ENCODE assay signal across 17 cellular contexts in the genomic region with DNA sequence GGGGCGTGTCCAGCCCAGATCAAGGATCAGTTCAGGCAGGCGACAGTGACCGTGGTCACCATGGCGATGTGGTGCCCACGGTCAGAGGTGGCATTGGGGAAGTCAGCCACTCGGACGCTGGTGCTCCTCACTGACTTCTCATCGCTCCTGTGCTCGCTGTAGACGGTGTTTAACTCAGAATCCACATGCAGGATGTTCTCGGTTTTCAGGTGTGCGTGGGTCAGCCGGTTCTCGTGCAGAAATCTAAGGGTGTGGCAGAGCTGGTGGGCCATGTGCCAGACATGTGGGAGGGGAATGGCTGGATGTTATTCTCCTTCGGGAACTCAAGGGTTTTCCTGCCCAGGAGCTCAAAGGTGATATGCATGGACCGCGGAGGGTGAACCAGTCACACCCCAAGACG. TPM values are rescaled to one million over a fixed set of nuclear protein-coding genes. Genes with fewer than 3 reads are reported as not detected.
DNase-seq lines count a peak whose midpoint lies in the region; ATAC-seq, FAIRE-seq and TF ChIP-seq lines count a peak whose summit lies in the region.
"Had no signal": no experiment of that assay in that cellular context is flagged by ENCODE, and none has a peak within 500 bp of the region (broad histone marks: within the 10 kb centered on the region; RNA-seq: fewer than 3 reads in every experiment).

No MANE protein-coding gene starts in this region.

- H3K36me3 ChIP-seq in GM23338 (ENCODE audit: insufficient read depth): no peaks in the 10 kb centered on the region
- no peaks in the 10 kb centered on the region for H3K36me3 ChIP-seq in K562 (ENCODE audit: control insufficient read depth, insufficient read depth, low read length)
- H3K36me3 ChIP-seq: BLaER1 had no signal

- no peaks in the 10 kb centered on the region for H3K9me1 ChIP-seq in K562 (ENCODE audit: control insufficient read depth, insufficient read depth, low read length)

- H2AFZ ChIP-seq in GM23338 (peak overlapping the region; percentile 66; the same call in 1 of the 2 replicates), K562 (ENCODE audit: low read depth, low read length) (peak overlapping the region; percentile 98; the same call in 1 of the 2 replicates)

- no peak for TF ChIP-seq EP300 in K562 (IDR thresholded peaks at IDR 0.05; ENCODE audit: low read length)

- no peaks in the 10 kb centered on the region for H3K4me1 ChIP-seq in GM23338 (ENCODE audit: insufficient read depth)
- H3K4me1 ChIP-seq in K562 (replicated peaks in 1 of 2; ENCODE audit: control insufficient read depth in 2 of 2, insufficient read depth in 2 of 2, low read length in 2 of 2): peaks cover 0 to 11% of the 10 kb centered on the region in 2 experiments; a peak in 2 of 5 replicates
- H3K4me1 ChIP-seq: BLaER1 had no signal

- BruUV-seq in K562 (replicated peaks; lab: Mats Ljungman, UMichigan): no TSS peak

- no peaks in the 10 kb centered on the region for H3F3A ChIP-seq in GM23338 (replicated peaks; ENCODE audit: low read depth)

- no peaks in the 10 kb centered on the region for H4K20me1 ChIP-seq in GM23338 (replicated peaks; ENCODE audit: insufficient read depth)
- H4K20me1 ChIP-seq in K562 (replicated peaks; ENCODE audit: control insufficient read depth, insufficient read depth, low read length): no peaks in the 10 kb centered on the region
- H4K20me1 ChIP-seq: BLaER1 had no signal

- no peaks in the 10 kb centered on the region for H3K27me3 Mint-ChIP-seq in activated T-cell treated with anti-CD3 and anti-CD28 coated beads, Interleukin-2, amount 50 U/mL, for 24 hours
- peaks cover 3% of the 10 kb centered on the region for H3K27me3 Mint-ChIP-seq in GM23338 (ENCODE audit: insufficient read depth, low read depth, poor library complexity)

- POLR2A ChIA-PET in K562 (lab: Yijun Ruan, JAX): no interaction called here

- TF ChIP-seq RAD21 in K562 (CRISPR knock-in tag; conservative IDR thresholded peaks at IDR 0.05 in 1 of 2, IDR thresholded peaks at IDR 0.05 in 1 of 2): no peak

- H3K27ac ChIP-seq in GM23338 (ENCODE audit: low read depth) (no peak overlapping the region), K562 (ENCODE audit: extremely low read depth, low read depth, low read length) (no peak overlapping the region)
- H3K27ac ChIP-seq: 22Rv1, BLaER1 had no signal

- in situ Hi-C loops in K562 (cut with MboI): no loop called here

- TF ChIP-seq POLR2A in K562 (conservative IDR thresholded peaks at IDR 0.05): no peak

- H3K4me3 Mint-ChIP-seq in activated T-cell treated with anti-CD3 and anti-CD28 coated beads, Interleukin-2, amount 50 U/mL, for 24 hours: no peak overlapping the region
- no peak overlapping the region for H3K4me3 Mint-ChIP-seq in GM23338
- H3K4me3 Mint-ChIP-seq: HFFc6 had no signal

- H3K9me2 ChIP-seq in GM23338 (ENCODE audit: insufficient read depth): no peaks in the 10 kb centered on the region

- H3K36me3 Mint-ChIP-seq in activated T-cell treated with anti-CD3 and anti-CD28 coated beads, Interleukin-2, amount 50 U/mL, for 24 hours (ENCODE audit: low read depth): peaks cover 1% of the 10 kb centered on the region
- peaks cover 24% of the 10 kb centered on the region for H3K36me3 Mint-ChIP-seq in GM23338 (ENCODE audit: low read depth)
- H3K36me3 Mint-ChIP-seq: CD8-positive, alpha-beta memory T cell had no signal

- H3K9ac ChIP-seq in K562 (ENCODE audit: insufficient read depth in 1 of 2, low read depth in 2 of 2, low read length in 2 of 2): no peak overlapping the region
- H3K9ac ChIP-seq: BLaER1 had no signal

- peak; percentile 17 for DNase-seq in activated T-cell treated with anti-CD3 and anti-CD28 coated beads, Interleukin-2, amount 50 U/mL, for 1 hour
- no peak for DNase-seq in activated T-cell treated with anti-CD3 and anti-CD28 coated beads, Interleukin-2, amount 50 U/mL, for 24 hours
- no peak for DNase-seq in GM23338 (ENCODE audit: low spot score)
- no peak for DNase-seq in K562 (ENCODE audit: extremely low read depth in 1 of 4, low spot score in 3 of 4)
- peak; percentile 75 for DNase-seq in posterior vena cava (ENCODE audit: low spot score)
- DNase-seq in HuH-7.5 (ENCODE audit: low spot score): no peak
- no peak for DNase-seq in activated CD8-positive, alpha-beta memory T cell treated with anti-CD3 and anti-CD28 coated beads, Interleukin-2, amount 50 U/mL, for 48 hours
- DNase-seq in SKM-1 (lab: John Stamatoyannopoulos, UW; ENCODE audit: unreplicated experiment): no peak
- DNase-seq: DMS153, HFFc6, NCI-H1105 treated with DMSO at 0.1 percent for 48 hours, NCI-H774 had no signal

- peaks cover 7% of the 10 kb centered on the region; the same call in 1 of the 2 replicates for H3K9me3 ChIP-seq in K562 (replicated peaks; ENCODE audit: control insufficient read depth, insufficient read depth, low read depth, low read length)

- 57% methylated on average over 18 of the region's 18 CpGs for WGBS in K562 (ENCODE audit: insufficient coverage, low coverage, missing lambda C conversion rate)

- H3K27me3 ChIP-seq in GM23338 (ENCODE audit: insufficient read depth) (no peaks in the 10 kb centered on the region), K562 (ENCODE audit: control insufficient read depth in 2 of 2, insufficient read depth in 2 of 2, low read length in 2 of 2) (no peaks in the 10 kb centered on the region)
- H3K27me3 ChIP-seq: BLaER1 had no signal

- FAIRE-seq in K562 (lab: Jason Lieb, UNC): no peak

- no peak overlapping the region for H3K27ac Mint-ChIP-seq in activated T-cell treated with anti-CD3 and anti-CD28 coated beads, Interleukin-2, amount 50 U/mL, for 24 hours
- no peak overlapping the region for H3K27ac Mint-ChIP-seq in GM23338
- H3K27ac Mint-ChIP-seq: HFFc6 had no signal

- H3K79me2 ChIP-seq in GM23338 (replicated peaks; ENCODE audit: insufficient read depth) (no peaks in the 10 kb centered on the region), K562 (ENCODE audit: control insufficient read depth, insufficient read depth, low read length) (no peaks in the 10 kb centered on the region)

- H3K4me3 ChIP-seq in GM23338: no peak overlapping the region
- H3K4me3 ChIP-seq in K562: no peak overlapping the region
- H3K4me3 ChIP-seq: BLaER1 had no signal

- intact Hi-C loops in K562 (cut with micrococcal nuclease) (loop anchor here (5.0 to 10.0 kb wide), 4 partner anchors 104 to 871 kb away; no protein-coding TSS in a partner anchor), posterior vena cava (cut with DNase I) (no loop called here)

- ATAC-seq in GM23338 (no peak), K562 (no peak)

- H3K4me2 ChIP-seq in GM23338 (no peak overlapping the region), K562 (ENCODE audit: insufficient read depth, low read length) (no peak overlapping the region)
- H3K4me2 ChIP-seq: BLaER1 had no signal

- H3K9me3 Mint-ChIP-seq in activated T-cell treated with anti-CD3 and anti-CD28 coated beads, Interleukin-2, amount 50 U/mL, for 24 hours: peaks cover 12% of the 10 kb centered on the region
- H3K9me3 Mint-ChIP-seq in GM23338: peaks cover 65% of the 10 kb centered on the region

- CTCF ChIA-PET in K562 (lab: Yijun Ruan, JAX; ENCODE audit: low intra/inter-chr PET ratio): interaction anchor here (0.7 to 1.0 kb wide), 4 partner anchors 68 to 873 kb away, joined by 3 read pairs; no protein-coding TSS in a partner anchor

- H3K4me1 Mint-ChIP-seq in activated T-cell treated with anti-CD3 and anti-CD28 coated beads, Interleukin-2, amount 50 U/mL, for 24 hours (ENCODE audit: low read depth): no peaks in the 10 kb centered on the region
- no peaks in the 10 kb centered on the region for H3K4me1 Mint-ChIP-seq in GM23338

- TF ChIP-seq CTCF in GM23338 (conservative IDR thresholded peaks at IDR 0.05; ENCODE audit: low read depth in 2 of 2) (no peak), K562 (IDR thresholded peaks at IDR 0.05 in 2 of 3, conservative IDR thresholded peaks at IDR 0.05 in 1 of 3; ENCODE audit: insufficient read depth in 2 of 3, low read depth in 1 of 3, low read length in 3 of 3) (no peak)

RNA-seq across cellular contexts. Expression of a gene that starts 11.7 kb away (rescaled TPM):
- total RNA-seq in GM23338 (2014; rRNA removed; shearing (Covaris generic)): not detected in 2 replicates
- polyA plus RNA-seq in GM23338 (2016; fragmentation: Nextera tagmentation; extraction: Ambion mirVana) (not detected in 2 replicates), K562 (2011; rRNA removed) (not detected in 2 replicates), K562 (2014; fragmentation: Illumina TruSeq; extraction: Trizol) (not detected in 2 replicates), K562 (2014; fragmentation: Nextera tagmentation; extraction: Ambion mirVana) (not detected), K562 (2014; rRNA removed) (not detected in 2 replicates)
- total RNA-seq in K562 (2011; cell fraction: chromatin; rRNA removed; ENCODE audit: low replicate concordance): 0.21 TPM in 1 of 2 replicates, not detected in the other
- 0.17 TPM in 1 of 2 replicates, not detected in the other for total RNA-seq in K562 (2011; cell fraction: nucleolus; rRNA removed)
- total RNA-seq in K562 (2011; cell fraction: nucleoplasm; rRNA removed): 0.22 and 0.69 TPM in 2 replicates
- total RNA-seq in K562 (2014; rRNA removed) (not detected in 2 replicates), K562 (2014; rRNA removed; fragmentation: Illumina TruSeq; extraction: Trizol) (not detected in 2 replicates), K562 (2015; rRNA removed; fragmentation: Illumina TruSeq; extraction: Trizol) (not detected in 2 replicates), K562 (2021) (not detected in 2 replicates), posterior vena cava (not detected)
- not detected in 2 replicates for polyA plus RNA-seq in K562 (2011; cell fraction: cytosol; rRNA removed)
- polyA plus RNA-seq in K562 (2011; cell fraction: nucleus; rRNA removed): not detected in 2 replicates
- not detected in 2 replicates for polyA plus RNA-seq in K562 (2012)
- 0.14 TPM in 1 of 2 replicates, not detected in the other for polyA minus RNA-seq in K562 (2011; rRNA and poly(A)+ RNA removed)
- not detected in 2 replicates for polyA minus RNA-seq in K562 (2011; cell fraction: cytosol; rRNA and poly(A)+ RNA removed)
- 0.22 TPM in 1 of 2 replicates, not detected in the other for polyA minus RNA-seq in K562 (2011; cell fraction: nucleus; rRNA and poly(A)+ RNA removed)
- total RNA-seq: Calu3; CD8-positive, alpha-beta memory T cell; HFFc6; IMR-90 had no signal
- polyA plus RNA-seq: CD8-positive, alpha-beta memory T cell; IMR-90 had no signal

RNA-seq across cellular contexts. Expression of a gene that starts 12.2 kb away (rescaled TPM):
- total RNA-seq in GM23338 (2014; rRNA removed; shearing (Covaris generic)): not detected in 2 replicates
- polyA plus RNA-seq in GM23338 (2016; fragmentation: Nextera tagmentation; extraction: Ambion mirVana) (not detected in 2 replicates), K562 (2011; rRNA removed) (not detected in 2 replicates), K562 (2014; fragmentation: Illumina TruSeq; extraction: Trizol) (not detected in 2 replicates), K562 (2014; fragmentation: Nextera tagmentation; extraction: Ambion mirVana) (not detected), K562 (2014; rRNA removed) (not detected in 2 replicates)
- 0.76 and 2.4 TPM in 2 replicates for total RNA-seq in K562 (2011; cell fraction: chromatin; rRNA removed; ENCODE audit: low replicate concordance)
- total RNA-seq in K562 (2011; cell fraction: nucleolus; rRNA removed): 0.79 TPM in 1 of 2 replicates, not detected in the other
- 2.3 and 4.2 TPM in 2 replicates for total RNA-seq in K562 (2011; cell fraction: nucleoplasm; rRNA removed)
- total RNA-seq in K562 (2014; rRNA removed) (not detected in 2 replicates), K562 (2014; rRNA removed; fragmentation: Illumina TruSeq; extraction: Trizol) (not detected in 2 replicates), K562 (2015; rRNA removed; fragmentation: Illumina TruSeq; extraction: Trizol) (not detected in 2 replicates), K562 (2021) (not detected in 2 replicates), posterior vena cava (not detected)
- not detected in 2 replicates for polyA plus RNA-seq in K562 (2011; cell fraction: cytosol; rRNA removed)
- polyA plus RNA-seq in K562 (2011; cell fraction: nucleus; rRNA removed): 0.17 and 0.28 TPM in 2 replicates
- not detected in 2 replicates for polyA plus RNA-seq in K562 (2012)
- 1.2 and 1.3 TPM in 2 replicates for polyA minus RNA-seq in K562 (2011; rRNA and poly(A)+ RNA removed)
- not detected in 2 replicates for polyA minus RNA-seq in K562 (2011; cell fraction: cytosol; rRNA and poly(A)+ RNA removed)
- 0.78 and 0.94 TPM in 2 replicates for polyA minus RNA-seq in K562 (2011; cell fraction: nucleus; rRNA and poly(A)+ RNA removed)
- total RNA-seq: Calu3; CD8-positive, alpha-beta memory T cell; HFFc6; IMR-90 had no signal
- polyA plus RNA-seq: CD8-positive, alpha-beta memory T cell; IMR-90 had no signal

RNA-seq across cellular contexts. Expression of a gene that starts 16.4 kb away (rescaled TPM):
- total RNA-seq in GM23338 (2014; rRNA removed; shearing (Covaris generic)): not detected in 2 replicates
- polyA plus RNA-seq in GM23338 (2016; fragmentation: Nextera tagmentation; extraction: Ambion mirVana): 0.40 TPM in 1 of 2 replicates, not detected in the other
- 0.88 and 1.3 TPM in 2 replicates for total RNA-seq in K562 (2011; cell fraction: chromatin; rRNA removed; ENCODE audit: low replicate concordance)
- 0.39 and 0.50 TPM in 2 replicates for total RNA-seq in K562 (2011; cell fraction: nucleolus; rRNA removed)
- total RNA-seq in K562 (2011; cell fraction: nucleoplasm; rRNA removed): 0.76 and 1.1 TPM in 2 replicates
- 0.45 TPM in 1 of 2 replicates, not detected in the other for total RNA-seq in K562 (2014; rRNA removed)
- total RNA-seq in K562 (2014; rRNA removed; fragmentation: Illumina TruSeq; extraction: Trizol): 0.15 and 0.35 TPM in 2 replicates
- 0.38 TPM in 1 of 2 replicates, not detected in the other for total RNA-seq in K562 (2015; rRNA removed; fragmentation: Illumina TruSeq; extraction: Trizol)
- total RNA-seq in K562 (2021): 0.38 TPM in 1 of 2 replicates, not detected in the other
- 0.27 and 0.38 TPM in 2 replicates for polyA plus RNA-seq in K562 (2011; rRNA removed)
- polyA plus RNA-seq in K562 (2011; cell fraction: cytosol; rRNA removed): 0.28 and 0.70 TPM in 2 replicates
- polyA plus RNA-seq in K562 (2011; cell fraction: nucleus; rRNA removed): 1.5 and 2.2 TPM in 2 replicates
- 0.17 TPM in 1 of 2 replicates, not detected in the other for polyA plus RNA-seq in K562 (2012)
- 0.25 and 0.46 TPM in 2 replicates for polyA plus RNA-seq in K562 (2014; fragmentation: Illumina TruSeq; extraction: Trizol)
- under 1 TPM in 1 of 2 experiments, not detected in 1; 0.08 TPM for polyA plus RNA-seq in K562 (2014; fragmentation: Nextera tagmentation; extraction: Ambion mirVana)
- polyA plus RNA-seq in K562 (2014; rRNA removed): 0.23 and 0.24 TPM in 2 replicates
- polyA minus RNA-seq in K562 (2011; rRNA and poly(A)+ RNA removed): not detected in 2 replicates
- not detected in 2 replicates for polyA minus RNA-seq in K562 (2011; cell fraction: cytosol; rRNA and poly(A)+ RNA removed)
- 0.56 and 0.94 TPM in 2 replicates for polyA minus RNA-seq in K562 (2011; cell fraction: nucleus; rRNA and poly(A)+ RNA removed)
- total RNA-seq in posterior vena cava: not detected
- total RNA-seq: Calu3; CD8-positive, alpha-beta memory T cell; HFFc6; IMR-90 had no signal
- polyA plus RNA-seq: CD8-positive, alpha-beta memory T cell; IMR-90 had no signal

RNA-seq across cellular contexts. Expression of a gene that starts 28.6 kb away (rescaled TPM):
- total RNA-seq in GM23338 (2014; rRNA removed; shearing (Covaris generic)): 0.35 TPM in 1 of 2 replicates, not detected in the other
- polyA plus RNA-seq in GM23338 (2016; fragmentation: Nextera tagmentation; extraction: Ambion mirVana): not detected in 2 replicates
- 1.6 and 3.9 TPM in 2 replicates for total RNA-seq in K562 (2011; cell fraction: chromatin; rRNA removed; ENCODE audit: low replicate concordance)
- 0.50 TPM in 1 of 2 replicates, not detected in the other for total RNA-seq in K562 (2011; cell fraction: nucleolus; rRNA removed)
- total RNA-seq in K562 (2011; cell fraction: nucleoplasm; rRNA removed): 2.2 and 3.4 TPM in 2 replicates
- not detected in 2 replicates for total RNA-seq in K562 (2014; rRNA removed)
- total RNA-seq in K562 (2014; rRNA removed; fragmentation: Illumina TruSeq; extraction: Trizol): not detected in 2 replicates
- not detected in 2 replicates for total RNA-seq in K562 (2015; rRNA removed; fragmentation: Illumina TruSeq; extraction: Trizol)
- not detected in 2 replicates for total RNA-seq in K562 (2021)
- polyA plus RNA-seq in K562 (2011; rRNA removed): 0.10 and 0.12 TPM in 2 replicates
- 0.13 TPM in 1 of 2 replicates, not detected in the other for polyA plus RNA-seq in K562 (2011; cell fraction: cytosol; rRNA removed)
- 0.42 and 0.44 TPM in 2 replicates for polyA plus RNA-seq in K562 (2011; cell fraction: nucleus; rRNA removed)
- polyA plus RNA-seq in K562 (2012): not detected in 2 replicates
- polyA plus RNA-seq in K562 (2014; fragmentation: Illumina TruSeq; extraction: Trizol): not detected in 2 replicates
- polyA plus RNA-seq in K562 (2014; fragmentation: Nextera tagmentation; extraction: Ambion mirVana): not detected
- not detected in 2 replicates for polyA plus RNA-seq in K562 (2014; rRNA removed)
- 0.63 and 0.66 TPM in 2 replicates for polyA minus RNA-seq in K562 (2011; rRNA and poly(A)+ RNA removed)
- polyA minus RNA-seq in K562 (2011; cell fraction: cytosol; rRNA and poly(A)+ RNA removed): not detected in 2 replicates
- polyA minus RNA-seq in K562 (2011; cell fraction: nucleus; rRNA and poly(A)+ RNA removed): 0.40 and 0.89 TPM in 2 replicates
- total RNA-seq in posterior vena cava: not detected
- total RNA-seq: Calu3; CD8-positive, alpha-beta memory T cell; HFFc6; IMR-90 had no signal
- polyA plus RNA-seq: CD8-positive, alpha-beta memory T cell; IMR-90 had no signal

RNA-seq across cellular contexts. Expression of a gene that starts 41.0 kb away (rescaled TPM):
- total RNA-seq in GM23338 (2014; rRNA removed; shearing (Covaris generic)): 0.45 and 1.9 TPM in 2 replicates
- polyA plus RNA-seq in GM23338 (2016; fragmentation: Nextera tagmentation; extraction: Ambion mirVana) (0.31 TPM in 1 of 2 replicates, not detected in the other), K562 (2011; rRNA removed) (3.3 and 3.7 TPM in 2 replicates), K562 (2014; fragmentation: Illumina TruSeq; extraction: Trizol) (4.8 and 6.1 TPM in 2 replicates), K562 (2014; fragmentation: Nextera tagmentation; extraction: Ambion mirVana) (under 1 TPM; 0.67 to 0.70 TPM), K562 (2014; rRNA removed) (3.1 and 3.7 TPM in 2 replicates)
- total RNA-seq in K562 (2011; cell fraction: chromatin; rRNA removed; ENCODE audit: low replicate concordance): 8.7 and 12.2 TPM in 2 replicates
- total RNA-seq in K562 (2011; cell fraction: nucleolus; rRNA removed): 8.9 and 11.8 TPM in 2 replicates
- 8.7 and 10.5 TPM in 2 replicates for total RNA-seq in K562 (2011; cell fraction: nucleoplasm; rRNA removed)
- total RNA-seq in K562 (2014; rRNA removed) (4.0 and 4.3 TPM in 2 replicates), K562 (2014; rRNA removed; fragmentation: Illumina TruSeq; extraction: Trizol) (2.3 and 3.3 TPM in 2 replicates), K562 (2015; rRNA removed; fragmentation: Illumina TruSeq; extraction: Trizol) (4.2 and 4.3 TPM in 2 replicates), K562 (2021) (5.5 and 7.6 TPM in 2 replicates), posterior vena cava (1 to 10 TPM in 1 of 2 donors, under 1 TPM in 1; 0.33 to 1.9 TPM)
- 4.4 and 9.6 TPM in 2 replicates for polyA plus RNA-seq in K562 (2011; cell fraction: cytosol; rRNA removed)
- polyA plus RNA-seq in K562 (2011; cell fraction: nucleus; rRNA removed): 2.9 and 5.7 TPM in 2 replicates
- 3.9 and 6.0 TPM in 2 replicates for polyA plus RNA-seq in K562 (2012)
- polyA minus RNA-seq in K562 (2011; rRNA and poly(A)+ RNA removed): 1.3 and 2.4 TPM in 2 replicates
- 2.9 and 3.4 TPM in 2 replicates for polyA minus RNA-seq in K562 (2011; cell fraction: cytosol; rRNA and poly(A)+ RNA removed)
- 3.4 and 4.0 TPM in 2 replicates for polyA minus RNA-seq in K562 (2011; cell fraction: nucleus; rRNA and poly(A)+ RNA removed)
- total RNA-seq: Calu3; CD8-positive, alpha-beta memory T cell; HFFc6 had no signal
- polyA plus RNA-seq: CD8-positive, alpha-beta memory T cell had no signal

Comparison
In these comparisons a context has a peak if more than half of its experiments do, and no peak if none do; other contexts are left out.
1. DNase-seq: peak in activated T-cell treated with anti-CD3 and anti-CD28 coated beads, Interleukin-2, amount 50 U/mL, for 1 hour (single experiment) and posterior vena cava (single experiment); none in activated T-cell treated with anti-CD3 and anti-CD28 coated beads, Interleukin-2, amount 50 U/mL, for 24 hours (single experiment), GM23338 (single experiment), K562 (0 of 4), HuH-7.5 (single experiment), activated CD8-positive, alpha-beta memory T cell treated with anti-CD3 and anti-CD28 coated beads, Interleukin-2, amount 50 U/mL, for 48 hours (single experiment) and SKM-1 (single experiment).